8 cellular contexts compared by ENCODE assay signal in the genomic region with DNA sequence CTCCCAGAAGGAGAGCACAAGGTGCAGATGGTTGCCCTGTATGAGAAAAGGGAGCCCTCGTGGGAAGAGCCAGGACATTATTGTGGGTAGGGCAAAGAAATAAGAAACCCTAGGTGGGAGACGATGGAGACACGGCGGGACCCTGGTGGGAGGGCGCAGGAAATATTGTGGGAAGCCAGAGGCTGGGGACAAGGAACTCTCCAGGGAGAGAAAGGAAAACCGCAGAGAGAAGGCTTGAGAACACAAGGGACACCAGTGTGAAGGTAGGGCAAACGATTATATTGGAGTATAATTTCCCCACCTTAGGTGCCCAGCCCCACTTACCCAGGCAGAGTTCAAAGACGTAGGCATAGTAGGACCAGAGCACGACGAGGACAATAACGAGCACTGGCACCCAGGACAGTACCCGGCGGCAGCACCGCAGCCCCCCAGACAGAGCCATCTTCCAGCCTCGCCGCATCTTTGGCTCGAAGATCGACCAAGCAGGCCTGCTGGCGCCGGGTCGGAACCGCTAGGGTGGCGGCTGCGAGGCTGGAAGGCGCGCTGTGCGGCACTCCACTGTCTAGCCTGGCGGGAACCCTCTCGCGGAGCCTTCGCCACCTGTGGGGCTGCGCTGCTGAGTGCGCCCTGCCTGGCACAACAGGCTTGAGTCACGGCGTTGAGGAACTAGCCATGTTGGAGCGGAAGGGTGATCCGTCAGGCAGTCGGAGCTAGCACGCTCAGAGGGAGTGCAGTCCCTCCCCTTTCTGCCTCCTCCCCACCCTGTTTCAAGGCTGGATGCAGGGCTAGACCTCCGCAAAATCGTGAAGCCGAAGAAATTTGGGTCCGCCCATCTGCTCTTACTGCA. TPM values are rescaled to one million over a fixed set of nuclear protein-coding genes. Genes with fewer than 3 reads are reported as not detected.
A peak's percentile ranks its signal among the peaks of the same experiment; 100 is the strongest.
DNase-seq lines count a peak whose midpoint lies in the region; ATAC-seq, FAIRE-seq and TF ChIP-seq lines count a peak whose summit lies in the region.

A gene with protein sequence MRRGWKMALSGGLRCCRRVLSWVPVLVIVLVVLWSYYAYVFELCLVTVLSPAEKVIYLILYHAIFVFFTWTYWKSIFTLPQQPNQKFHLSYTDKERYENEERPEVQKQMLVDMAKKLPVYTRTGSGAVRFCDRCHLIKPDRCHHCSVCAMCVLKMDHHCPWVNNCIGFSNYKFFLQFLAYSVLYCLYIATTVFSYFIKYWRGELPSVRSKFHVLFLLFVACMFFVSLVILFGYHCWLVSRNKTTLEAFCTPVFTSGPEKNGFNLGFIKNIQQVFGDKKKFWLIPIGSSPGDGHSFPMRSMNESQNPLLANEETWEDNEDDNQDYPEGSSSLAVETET (minus strand): TSS at position 473 of the 847 bp plus-strand sequence. CDS start 13 bp downstream, at position 460.

- peak within 1 kb of the TSS; percentile 47 to 94 (median 79) for H3K4me3 ChIP-seq in H1 (ENCODE audit: extremely low read depth in 1 of 4, insufficient read depth in 2 of 4, low read depth in 3 of 4, low read length in 4 of 4)

- H3K79me2 ChIP-seq in H1 (ENCODE audit: control insufficient read depth in 1 of 2, insufficient read depth in 2 of 2, low read length in 2 of 2): peaks cover 0 to 7% of the 10 kb centered on the region in 2 experiments; a peak in 2 of 4 replicates

- peak within 1 kb of the TSS; percentile 92 for H2AFZ ChIP-seq in H1 (ENCODE audit: low read length)

- peak; percentile 22 to 61 (median 38) for DNase-seq in CD4-positive, alpha-beta T cell
- DNase-seq in NCI-H2107 (lab: John Stamatoyannopoulos, UW) (peak; percentile 72), H1 (ENCODE audit: low read depth in 1 of 2, low spot score in 2 of 2) (peak; percentile 27 to 60), midbrain (lab: John Stamatoyannopoulos, UW) (peak; percentile 50)
- peak; percentile 41 for DNase-seq in activated CD8-positive, alpha-beta memory T cell treated with anti-CD3 and anti-CD28 coated beads, Interleukin-2, amount 50 U/mL, for 4 hours
- DNase-seq in stimulated activated CD8-positive, alpha-beta memory T cell treated with anti-CD3 and anti-CD28 coated beads, Interleukin-15, amount 100 ng/mL, for 4 hours (ENCODE audit: low read depth in 2 of 2): peak; percentile 5 to 12

- no peak within 1 kb of the TSS; the same call in 1 of the 2 replicates for H2BK20ac ChIP-seq in H1 (ENCODE audit: low read length)

- WGBS in H1 (ENCODE audit: extremely low coverage in 1 of 2, insufficient coverage in 1 of 2, insufficient read length in 1 of 2, insufficient replicate concordance in 2 of 2, low coverage in 1 of 2, low lambda C conversion rate in 2 of 2, missing lambda C conversion rate in 1 of 2), 2 experiments: 0% methylated on average over 8 of the region's 43 CpGs; no CpG with 5 or more reads in 1 of the 2 experiments

- peak within 1 kb of the TSS; percentile 76 to 95 for H3K4me2 ChIP-seq in H1 (ENCODE audit: insufficient read depth in 1 of 2, low read depth in 2 of 2, low read length in 2 of 2)

- no peaks in the 10 kb centered on the region for H3K9me3 Mint-ChIP-seq in CD4-positive, alpha-beta T cell

- TF ChIP-seq POLR2A in H1 (IDR thresholded peaks at IDR 0.05; ENCODE audit: control extremely low read depth in 1 of 2, low read depth in 2 of 2, low read length in 2 of 2): peak; percentile 21 to 74

- peak within 1 kb of the TSS; percentile 52 for H4K91ac ChIP-seq in H1 (replicated peaks; ENCODE audit: insufficient read length, low read length)

- peak within 1 kb of the TSS; percentile 48 for H3K27ac Mint-ChIP-seq in CD4-positive, alpha-beta T cell

- TF ChIP-seq EP300 in H1 (IDR thresholded peaks at IDR 0.05; ENCODE audit: borderline replicate concordance in 1 of 2, low read depth in 2 of 2, low read length in 2 of 2): no peak

- no peaks in the 10 kb centered on the region for H3K27me3 ChIP-seq in CD4-positive, alpha-beta T cell (ENCODE audit: control insufficient read depth, insufficient read depth, low read length)
- no peaks in the 10 kb centered on the region for H3K27me3 ChIP-seq in H1 (replicated peaks in 1 of 4; ENCODE audit: control insufficient read depth in 3 of 4, extremely low read depth in 1 of 4, insufficient read depth in 3 of 4, low read length in 3 of 4)

- peaks cover 22% of the 10 kb centered on the region for H3K4me1 Mint-ChIP-seq in CD4-positive, alpha-beta T cell (ENCODE audit: low read depth)

- H3K4me3 Mint-ChIP-seq in CD4-positive, alpha-beta T cell: peak within 1 kb of the TSS; percentile 84

- no peak within 1 kb of the TSS for H2BK15ac ChIP-seq in H1 (ENCODE audit: low read length)

- FAIRE-seq in H1 (lab: Jason Lieb, UNC): peak; percentile 13

- H2BK5ac ChIP-seq in H1 (ENCODE audit: low read depth, low read length): peak within 1 kb of the TSS; percentile 58

- H3K14ac ChIP-seq in H1 (ENCODE audit: insufficient read length): no peak within 1 kb of the TSS

- no peaks in the 10 kb centered on the region for H3K79me1 ChIP-seq in H1 (ENCODE audit: low read depth, low read length)

- H3K27ac ChIP-seq in CD4-positive, alpha-beta T cell (ENCODE audit: low read depth, low read length): no peak within 1 kb of the TSS
- H3K27ac ChIP-seq in H1 (ENCODE audit: low read depth, low read length): no peak within 1 kb of the TSS; the same call in 1 of the 2 replicates

- no peaks in the 10 kb centered on the region for H3K36me3 Mint-ChIP-seq in CD4-positive, alpha-beta T cell (ENCODE audit: low read depth)

- peak; percentile 89 for ATAC-seq in CD4-positive, alpha-beta T cell (ENCODE audit: poor library complexity)
- ATAC-seq in GM21528 (IDR thresholded peaks at IDR 0.05; ENCODE audit: low FRiP score, unreplicated experiment) (no peak), GM21447 (IDR thresholded peaks at IDR 0.05; ENCODE audit: unreplicated experiment) (no peak)

- no peak for TF ChIP-seq RAD21 in H1 (IDR thresholded peaks at IDR 0.05 in 1 of 2, conservative IDR thresholded peaks at IDR 0.05 in 1 of 2; ENCODE audit: low read depth in 2 of 2, low read length in 2 of 2)

- no peak within 1 kb of the TSS for H3K56ac ChIP-seq in H1 (replicated peaks; ENCODE audit: insufficient read length, low read depth, low read length)

- H3K9ac ChIP-seq in H1 (replicated peaks in 1 of 4; ENCODE audit: extremely low read depth in 1 of 4, low read depth in 3 of 4, low read length in 3 of 4): peak within 1 kb of the TSS; percentile 45 to 84 (median 77)

- no peaks in the 10 kb centered on the region for H3K9me3 ChIP-seq in CD4-positive, alpha-beta T cell (ENCODE audit: control insufficient read depth, low read length)
- H3K9me3 ChIP-seq in H1 (ENCODE audit: insufficient read depth in 2 of 2, low read depth in 1 of 2, low read length in 1 of 2): no peaks in the 10 kb centered on the region

- H3K4me1 ChIP-seq in H1 (replicated peaks in 1 of 4; ENCODE audit: control insufficient read depth in 3 of 4, insufficient read depth in 4 of 4, low read length in 3 of 4): no peaks in the 10 kb centered on the region; a peak in 1 of 7 replicates

- H2AK5ac ChIP-seq in H1 (ENCODE audit: low read depth, low read length): no peak within 1 kb of the TSS

- H3K18ac ChIP-seq in H1 (ENCODE audit: extremely low read depth, low read length): peak within 1 kb of the TSS; percentile 51

- no peak within 1 kb of the TSS for H2BK120ac ChIP-seq in H1 (replicated peaks; ENCODE audit: low read depth, low read length)

- H3K23me2 ChIP-seq in H1 (ENCODE audit: low read depth, low read length): peaks cover 5% of the 10 kb centered on the region

- H3K23ac ChIP-seq in H1 (ENCODE audit: insufficient read length): no peak within 1 kb of the TSS

- POLR2A ChIA-PET in CD4-positive, alpha-beta T cell (lab: Charles Lee): interaction anchor here (1.0 to 1.6 kb wide), 3 partner anchors 248 to 651 kb away, joined by 3 to 5 read pairs (median 3); a partner anchor contains a TSS
- POLR2A ChIA-PET in H1 (lab: Charles Lee; ENCODE audit: partially characterized antibody): interaction anchor here (0.6 kb wide), 1 partner anchor 650 kb away, joined by 3 read pairs; a partner anchor contains a TSS

- intact Hi-C loops in CD4-positive, alpha-beta T cell (cut with DNase I, micrococcal nuclease): no loop called here

- H3K27me3 Mint-ChIP-seq in CD4-positive, alpha-beta T cell: no peaks in the 10 kb centered on the region

- H2BK12ac ChIP-seq in H1 (ENCODE audit: low read depth, low read length): peak within 1 kb of the TSS; percentile 39; the same call in 1 of the 2 replicates

- CTCF ChIA-PET in CD4-positive, alpha-beta T cell (lab: Charles Lee): no interaction called here
- CTCF ChIA-PET in H1 (lab: Charles Lee; ENCODE audit: partially characterized antibody): no interaction called here

- H4K8ac ChIP-seq in H1 (ENCODE audit: extremely low read depth, insufficient read depth, low read length): peak within 1 kb of the TSS; percentile 87; the same call in 1 of the 2 replicates

- H3K36me3 ChIP-seq in H1 (ENCODE audit: control insufficient read depth in 2 of 4, insufficient read depth in 4 of 4, low read length in 3 of 4): no peaks in the 10 kb centered on the region

- TF ChIP-seq CTCF in CD4-positive, alpha-beta T cell (IDR thresholded peaks at IDR 0.05): no peak
- TF ChIP-seq CTCF in H1 (IDR thresholded peaks at IDR 0.05; ENCODE audit: control extremely low read depth in 1 of 3, insufficient read depth in 1 of 3, low read depth in 1 of 3, low read length in 3 of 3): no peak

- no peaks in the 10 kb centered on the region for H4K20me1 ChIP-seq in H1 (replicated peaks in 1 of 2; ENCODE audit: control insufficient read depth in 1 of 2, insufficient read depth in 2 of 2, low read length in 2 of 2)

- H3K4ac ChIP-seq in H1 (replicated peaks; ENCODE audit: insufficient read length, low read depth, low read length): no peak within 1 kb of the TSS

- peak within 1 kb of the TSS; percentile 51 for H4K5ac ChIP-seq in H1 (ENCODE audit: insufficient read length, low read depth, low read length)

TF ChIP-seq in H1, 55 proteins besides CTCF, POLR2A, EP300 and RAD21 (continues in another document):
- TF ChIP-seq, protein P1, sequence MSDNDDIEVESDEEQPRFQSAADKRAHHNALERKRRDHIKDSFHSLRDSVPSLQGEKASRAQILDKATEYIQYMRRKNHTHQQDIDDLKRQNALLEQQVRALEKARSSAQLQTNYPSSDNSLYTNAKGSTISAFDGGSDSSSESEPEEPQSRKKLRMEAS (IDR thresholded peaks at IDR 0.05): peak; percentile 64
- peak; percentile 74 for TF ChIP-seq SRF (IDR thresholded peaks at IDR 0.05; ENCODE audit: low read depth, low read length)

RNA-seq across cellular contexts. Expression of the gene that starts here (rescaled TPM):
- total RNA-seq in CD4-positive, alpha-beta T cell: under 1 TPM; 0.16 to 0.20 TPM
- 2.8 and 3.5 TPM in 2 replicates for total RNA-seq in H1 (2021; fragmentation: NEBNext Ultra II Directional; extraction: Animal tissue kit (Norgen Biotek cat#: 25700))
- 1.5 and 1.7 TPM in 2 replicates for polyA plus RNA-seq in H1 (2011; rRNA removed)
- polyA plus RNA-seq in H1 (2011; cell fraction: cytosol; rRNA removed): 1.7 TPM
- polyA plus RNA-seq in H1 (2011; cell fraction: nucleus; rRNA removed): 1.9 TPM
- polyA plus RNA-seq in H1 (2012, experiment 1 of 2): 1.4 to 2.3 TPM (median 1.7 TPM) in 4 replicates
- 0.28 TPM for polyA plus RNA-seq in H1 (2012, experiment 2 of 2)
- polyA plus RNA-seq in H1 (2013, experiment 1 of 2): 3.4 TPM
- 4.3 TPM for polyA plus RNA-seq in H1 (2013, experiment 2 of 2)
- 2.3 and 3.3 TPM in 2 replicates for polyA minus RNA-seq in H1 (2011; rRNA and poly(A)+ RNA removed)
- polyA minus RNA-seq in H1 (2011; cell fraction: cytosol; rRNA and poly(A)+ RNA removed): 1.3 TPM
- 5.9 TPM for polyA minus RNA-seq in H1 (2011; cell fraction: nucleus; rRNA and poly(A)+ RNA removed)

Comparison
In these comparisons a context has a peak if more than half of its experiments do, and no peak if none do; other contexts are left out.
1. Peak in DNase-seq and ATAC-seq in CD4-positive, alpha-beta T cell; RNA of the gene not detected or under 1 TPM.
2. DNase-seq: peak in every context shown above with its lines; median percentile 72 in NCI-H2107; 50 in midbrain; 44 in H1; 41 in activated CD8-positive, alpha-beta memory T cell treated with anti-CD3 and anti-CD28 coated beads, Interleukin-2, amount 50 U/mL, for 4 hours; 38 in CD4-positive, alpha-beta T cell; 8 in stimulated activated CD8-positive, alpha-beta memory T cell treated with anti-CD3 and anti-CD28 coated beads, Interleukin-15, amount 100 ng/mL, for 4 hours.